ENCODE assay signal across 39 cellular contexts in genomic region chrX:151552721-151553120, GRCh38. TPM values are rescaled to one million over a fixed set of nuclear protein-coding genes. Genes with fewer than 3 reads are reported as not detected.
"Had no signal": no experiment of that assay in that cellular context is flagged by ENCODE, and none has a peak within 500 bp of the region (broad histone marks: within the 10 kb centered on the region; RNA-seq: fewer than 3 reads in every experiment).

No MANE protein-coding gene starts in this region.

- H3K27ac ChIP-seq: ascending aorta, cardiac muscle cell, VCaP had no signal

- H3K4me1 ChIP-seq: ascending aorta had no signal

- H3K36me3 ChIP-seq: ascending aorta, cardiac muscle cell had no signal

- H3K4me3 ChIP-seq: ascending aorta, cardiac muscle cell had no signal

- H3K4me1 Mint-ChIP-seq: activated B cell treated with CpG ODN at 0.5 μM for 24 hours; activated CD4-positive, alpha-beta T cell treated with anti-CD3 and anti-CD28 coated beads, Interleukin-2, amount 10 ng/mL, durations not matched to agents 7 days and 5 days; activated naive CD4-positive, alpha-beta T cell treated with anti-CD3 and anti-CD28 coated beads, Interleukin-2, amount 10 ng/mL, durations not matched to agents 7 days and 5 days; activated naive CD4-positive, alpha-beta T cell treated with anti-CD3 and anti-CD28 coated beads, Interleukin-2, amount 50 U/mL, for 24 hours; activated naive CD8-positive, alpha-beta T cell treated with anti-CD3 and anti-CD28 coated beads, Interleukin-2, amount 10 ng/mL, durations not matched to agents 7 days and 5 days; activated naive CD8-positive, alpha-beta T cell treated with anti-CD3 and anti-CD28 coated beads, Interleukin-2, amount 50 U/mL, for 24 hours; activated T-helper 17 cell treated with anti-CD3 and anti-CD28 coated beads, Interleukin-2, amount 50 U/mL, for 72 hours; brain; central memory CD8-positive, alpha-beta T cell had no signal

- H3K27ac Mint-ChIP-seq: activated B cell treated with CpG ODN at 0.5 μM for 24 hours; activated CD4-positive, alpha-beta memory T cell treated with anti-CD3 and anti-CD28 coated beads for 36 hours; activated CD4-positive, alpha-beta T cell treated with anti-CD3 and anti-CD28 coated beads, Interleukin-2, amount 10 ng/mL, durations not matched to agents 7 days and 5 days; activated CD8-positive, alpha-beta T cell treated with anti-CD3 and anti-CD28 coated beads for 36 hours; activated naive CD4-positive, alpha-beta T cell treated with anti-CD3 and anti-CD28 coated beads, Interleukin-2, amount 10 ng/mL, durations not matched to agents 7 days and 5 days; activated naive CD4-positive, alpha-beta T cell treated with anti-CD3 and anti-CD28 coated beads, Interleukin-2, amount 50 U/mL, for 24 hours; activated naive CD8-positive, alpha-beta T cell; activated naive CD8-positive, alpha-beta T cell treated with anti-CD3 and anti-CD28 coated beads, Interleukin-2, amount 10 ng/mL, durations not matched to agents 7 days and 5 days; activated naive CD8-positive, alpha-beta T cell treated with anti-CD3 and anti-CD28 coated beads, Interleukin-2, amount 50 U/mL, for 24 hours; activated T-cell treated with anti-CD3 and anti-CD28 coated beads, Interleukin-2, amount 50 U/mL, for 72 hours; activated T-helper 1 cell treated with anti-CD3 and anti-CD28 coated beads, Interleukin-12 subunit alpha, Interleukin-12 subunit beta, Interleukin-2, Interleukin-4 antibody, amounts not matched to agents 30 ng/mL and 10 ng/mL and 1 ng/mL, durations not matched to agents 14 hours and 24 hours and 36 hours; activated T-helper 17 cell treated with anti-CD3 and anti-CD28 coated beads, Interleukin-2, amount 50 U/mL, for 72 hours; brain; T-helper 1 cell treated with Interleukin-12 subunit alpha and Interleukin-12 subunit beta and Interleukin-4 antibody, amounts not matched to agents 30 μg/mL and 1 μg/mL, for 36 hours; T-helper 2 cell treated with Interferon-gamma antibody and Interleukin-4, amounts not matched to agents 5 μg/mL and 100 μg/mL, for 36 hours had no signal

- H3K9me3 Mint-ChIP-seq: activated B cell treated with CpG ODN at 0.5 μM for 24 hours; activated CD4-positive, alpha-beta memory T cell treated with anti-CD3 and anti-CD28 coated beads for 36 hours; activated CD4-positive, alpha-beta T cell treated with anti-CD3 and anti-CD28 coated beads, Interleukin-2, amount 10 ng/mL, durations not matched to agents 7 days and 5 days; activated CD8-positive, alpha-beta T cell treated with anti-CD3 and anti-CD28 coated beads for 36 hours; activated naive CD4-positive, alpha-beta T cell treated with anti-CD3 and anti-CD28 coated beads, Interleukin-2, amount 10 ng/mL, durations not matched to agents 7 days and 5 days; activated naive CD4-positive, alpha-beta T cell treated with anti-CD3 and anti-CD28 coated beads, Interleukin-2, amount 50 U/mL, for 24 hours; activated naive CD8-positive, alpha-beta T cell treated with anti-CD3 and anti-CD28 coated beads, Interleukin-2, amount 10 ng/mL, durations not matched to agents 7 days and 5 days; activated naive CD8-positive, alpha-beta T cell treated with anti-CD3 and anti-CD28 coated beads, Interleukin-2, amount 50 U/mL, for 24 hours; activated T-cell treated with anti-CD3 and anti-CD28 coated beads, Interleukin-2, amount 50 U/mL, for 4 hours; activated T-cell treated with anti-CD3 and anti-CD28 coated beads, Interleukin-2, amount 50 U/mL, for 72 hours; activated T-helper 1 cell treated with anti-CD3 and anti-CD28 coated beads, Interleukin-12 subunit alpha, Interleukin-12 subunit beta, Interleukin-2, Interleukin-4 antibody, amounts not matched to agents 30 ng/mL and 10 ng/mL and 1 ng/mL, durations not matched to agents 14 hours and 24 hours and 36 hours; activated T-helper 17 cell treated with anti-CD3 and anti-CD28 coated beads, Interleukin-2, amount 50 U/mL, for 72 hours; central memory CD8-positive, alpha-beta T cell; T-helper 1 cell treated with Interleukin-12 subunit alpha and Interleukin-12 subunit beta and Interleukin-4 antibody, amounts not matched to agents 30 μg/mL and 1 μg/mL, for 36 hours; T-helper 2 cell treated with Interferon-gamma antibody and Interleukin-4, amounts not matched to agents 5 μg/mL and 100 μg/mL, for 36 hours had no signal

- H3K27me3 ChIP-seq: ascending aorta, cardiac muscle cell had no signal

- ATAC-seq: activated CD8-positive, alpha-beta T cell treated with anti-CD3 and anti-CD28 coated beads for 36 hours; activated naive CD8-positive, alpha-beta T cell treated with anti-CD3 and anti-CD28 coated beads, Interleukin-2, amount 50 U/mL, for 24 hours; activated T-cell treated with anti-CD3 and anti-CD28 coated beads, Interleukin-2, amount 50 U/mL, for 4 hours; activated T-cell treated with anti-CD3 and anti-CD28 coated beads, Interleukin-2, amount 50 U/mL, for 72 hours; activated T-helper 17 cell treated with anti-CD3 and anti-CD28 coated beads, Interleukin-2, amount 50 U/mL, for 72 hours had no signal

- H3K36me3 Mint-ChIP-seq: activated CD4-positive, alpha-beta memory T cell treated with anti-CD3 and anti-CD28 coated beads for 36 hours; activated naive CD4-positive, alpha-beta T cell treated with anti-CD3 and anti-CD28 coated beads, Interleukin-2, amount 10 ng/mL, durations not matched to agents 7 days and 5 days; activated naive CD4-positive, alpha-beta T cell treated with anti-CD3 and anti-CD28 coated beads, Interleukin-2, amount 50 U/mL, for 24 hours; activated naive CD8-positive, alpha-beta T cell; activated naive CD8-positive, alpha-beta T cell treated with anti-CD3 and anti-CD28 coated beads, Interleukin-2, amount 10 ng/mL, durations not matched to agents 7 days and 5 days; brain had no signal

- DNase-seq: activated B cell treated with CpG ODN at 0.5 μM for 24 hours; activated CD4-positive, alpha-beta memory T cell treated with anti-CD3 and anti-CD28 coated beads for 36 hours; activated CD4-positive, alpha-beta T cell treated with anti-CD3 and anti-CD28 coated beads for 4 hours; activated CD4-positive, alpha-beta T cell treated with anti-CD3 and anti-CD28 coated beads, Interleukin-2, amount 10 ng/mL, durations not matched to agents 7 days and 5 days; activated CD4-positive, CD25-positive, alpha-beta regulatory T cell treated with anti-CD3 and anti-CD28 coated beads, Interleukin-2, amount 50 U/mL, for 72 hours; activated CD8-positive, alpha-beta memory T cell treated with anti-CD3 and anti-CD28 coated beads, Interleukin-2, amount 50 U/mL, for 4 hours; activated CD8-positive, alpha-beta T cell treated with anti-CD3 and anti-CD28 coated beads for 36 hours; activated effector memory CD4-positive, alpha-beta T cell treated with anti-CD3 and anti-CD28 coated beads, Interleukin-2, amount 50 U/mL, for 16 hours; activated gamma-delta T cell treated with Interleukin-2 at 50 U/mL for 16 hours; activated naive CD4-positive, alpha-beta T cell treated with anti-CD3 and anti-CD28 coated beads, Interleukin-2, amount 10 ng/mL, durations not matched to agents 7 days and 5 days; activated naive CD4-positive, alpha-beta T cell treated with Interleukin-2 at 50 U/mL for 16 hours; activated naive CD8-positive, alpha-beta T cell treated with anti-CD3 and anti-CD28 coated beads, Interleukin-2, amount 10 ng/mL, durations not matched to agents 7 days and 5 days; activated naive CD8-positive, alpha-beta T cell treated with anti-CD3 and anti-CD28 coated beads, Interleukin-2, amount 50 U/mL, for 24 hours; activated T-cell treated with anti-CD3 and anti-CD28 coated beads for 4 hours; activated T-cell treated with anti-CD3 and anti-CD28 coated beads, Interleukin-2, amount 50 U/mL, for 1 hour; activated T-cell treated with anti-CD3 and anti-CD28 coated beads, Interleukin-2, amount 50 U/mL, for 4 hours; activated T-cell treated with anti-CD3 and anti-CD28 coated beads, Interleukin-2, amount 50 U/mL, for 72 hours; amygdala; anterior cingulate cortex; caudate nucleus; cerebellar nuclear complex; SW 1271; T-helper 1 cell; T-helper 2 cell; T-helper 9 cell had no signal

- H3K27me3 Mint-ChIP-seq: activated CD4-positive, alpha-beta memory T cell treated with anti-CD3 and anti-CD28 coated beads for 36 hours; activated naive CD4-positive, alpha-beta T cell treated with anti-CD3 and anti-CD28 coated beads, Interleukin-2, amount 50 U/mL, for 24 hours; activated naive CD8-positive, alpha-beta T cell treated with anti-CD3 and anti-CD28 coated beads, Interleukin-2, amount 10 ng/mL, durations not matched to agents 7 days and 5 days; activated T-helper 17 cell treated with anti-CD3 and anti-CD28 coated beads, Interleukin-2, amount 50 U/mL, for 72 hours; brain had no signal

- H3K4me3 Mint-ChIP-seq: activated B cell treated with CpG ODN at 0.5 μM for 24 hours; activated CD4-positive, alpha-beta memory T cell treated with anti-CD3 and anti-CD28 coated beads for 36 hours; activated CD4-positive, alpha-beta T cell treated with anti-CD3 and anti-CD28 coated beads, Interleukin-2, amount 10 ng/mL, durations not matched to agents 7 days and 5 days; activated CD8-positive, alpha-beta T cell treated with anti-CD3 and anti-CD28 coated beads for 36 hours; activated naive CD4-positive, alpha-beta T cell treated with anti-CD3 and anti-CD28 coated beads, Interleukin-2, amount 10 ng/mL, durations not matched to agents 7 days and 5 days; activated naive CD4-positive, alpha-beta T cell treated with anti-CD3 and anti-CD28 coated beads, Interleukin-2, amount 50 U/mL, for 24 hours; activated naive CD8-positive, alpha-beta T cell; activated naive CD8-positive, alpha-beta T cell treated with anti-CD3 and anti-CD28 coated beads, Interleukin-2, amount 10 ng/mL, durations not matched to agents 7 days and 5 days; activated naive CD8-positive, alpha-beta T cell treated with anti-CD3 and anti-CD28 coated beads, Interleukin-2, amount 50 U/mL, for 24 hours; activated T-cell treated with anti-CD3 and anti-CD28 coated beads, Interleukin-2, amount 50 U/mL, for 4 hours; activated T-cell treated with anti-CD3 and anti-CD28 coated beads, Interleukin-2, amount 50 U/mL, for 72 hours; activated T-helper 1 cell treated with anti-CD3 and anti-CD28 coated beads, Interleukin-12 subunit alpha, Interleukin-12 subunit beta, Interleukin-2, Interleukin-4 antibody, amounts not matched to agents 30 ng/mL and 10 ng/mL and 1 ng/mL, durations not matched to agents 14 hours and 24 hours and 36 hours; activated T-helper 17 cell treated with anti-CD3 and anti-CD28 coated beads, Interleukin-2, amount 50 U/mL, for 72 hours; brain; central memory CD8-positive, alpha-beta T cell; T-helper 1 cell treated with Interleukin-12 subunit alpha and Interleukin-12 subunit beta and Interleukin-4 antibody, amounts not matched to agents 30 μg/mL and 1 μg/mL, for 36 hours; T-helper 2 cell treated with Interferon-gamma antibody and Interleukin-4, amounts not matched to agents 5 μg/mL and 100 μg/mL, for 36 hours had no signal

- H3K9me3 ChIP-seq: ascending aorta had no signal

RNA-seq across cellular contexts. Expression of gene PASD1, which starts 10.8 kb away (rescaled TPM):
- total RNA-seq: activated B cell treated with CpG ODN at 0.5 μM for 24 hours; activated CD4-positive, alpha-beta memory T cell treated with anti-CD3 and anti-CD28 coated beads for 36 hours; activated CD4-positive, alpha-beta T cell treated with anti-CD3 and anti-CD28 coated beads, Interleukin-2, amount 10 ng/mL, durations not matched to agents 7 days and 5 days; activated CD8-positive, alpha-beta memory T cell treated with anti-CD3 and anti-CD28 coated beads for 36 hours; activated CD8-positive, alpha-beta T cell treated with anti-CD3 and anti-CD28 coated beads for 36 hours; activated naive CD8-positive, alpha-beta T cell treated with anti-CD3 and anti-CD28 coated beads, Interleukin-2, amount 10 ng/mL, durations not matched to agents 7 days and 5 days; activated T-cell treated with anti-CD3 and anti-CD28 coated beads, Interleukin-2, amount 50 U/mL, for 4 hours; activated T-cell treated with anti-CD3 and anti-CD28 coated beads, Interleukin-2, amount 50 U/mL, for 72 hours; activated T-helper 1 cell treated with anti-CD3 and anti-CD28 coated beads, Interleukin-12 subunit alpha, Interleukin-12 subunit beta, Interleukin-2, Interleukin-4 antibody, amounts not matched to agents 30 ng/mL and 10 ng/mL and 1 ng/mL, durations not matched to agents 14 hours and 24 hours and 36 hours; activated T-helper 17 cell treated with anti-CD3 and anti-CD28 coated beads, Interleukin-2, amount 50 U/mL, for 72 hours; ascending aorta; bronchial epithelial cell had no signal
- polyA plus RNA-seq: adipose tissue had no signal
